1 cellular context compared by ENCODE assay signal in the genomic region with DNA sequence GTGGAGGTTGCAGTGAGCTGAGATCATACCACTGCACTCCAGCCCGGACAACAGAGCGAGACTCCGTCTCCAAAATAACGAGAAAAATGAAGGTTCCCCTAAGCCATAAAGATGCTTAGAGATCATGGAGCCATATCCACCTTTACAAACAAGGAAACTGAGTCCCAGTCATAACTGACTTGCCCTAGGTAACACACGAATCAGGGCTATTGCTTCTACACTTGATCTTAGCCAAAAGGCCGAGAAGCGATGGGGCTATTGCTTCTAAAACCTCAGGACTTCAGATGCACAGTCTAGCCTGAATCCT.
TF ChIP-seq lines count a peak whose summit lies in the region.

No MANE protein-coding gene starts in this region.

TF ChIP-seq in A549, 52 proteins besides CTCF, POLR2A, EP300 and RAD21 (continued from another document):
- TF ChIP-seq HMGXB4 (CRISPR knock-in tag; IDR thresholded peaks at IDR 0.05; ENCODE audit: borderline replicate concordance), result no peak
- TF ChIP-seq, protein P1, sequence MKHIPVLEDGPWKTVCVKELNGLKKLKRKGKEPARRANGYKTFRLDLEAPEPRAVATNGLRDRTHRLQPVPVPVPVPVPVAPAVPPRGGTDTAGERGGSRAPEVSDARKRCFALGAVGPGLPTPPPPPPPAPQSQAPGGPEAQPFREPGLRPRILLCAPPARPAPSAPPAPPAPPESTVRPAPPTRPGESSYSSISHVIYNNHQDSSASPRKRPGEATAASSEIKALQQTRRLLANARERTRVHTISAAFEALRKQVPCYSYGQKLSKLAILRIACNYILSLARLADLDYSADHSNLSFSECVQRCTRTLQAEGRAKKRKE (CRISPR knock-in tag; IDR thresholded peaks at IDR 0.05; ENCODE audit: low read depth), result no peak
- no peak for TF ChIP-seq SMC3 (IDR thresholded peaks at IDR 0.05)
- TF ChIP-seq PBX3 (IDR thresholded peaks at IDR 0.05), result no peak
